In the genomic region with DNA sequence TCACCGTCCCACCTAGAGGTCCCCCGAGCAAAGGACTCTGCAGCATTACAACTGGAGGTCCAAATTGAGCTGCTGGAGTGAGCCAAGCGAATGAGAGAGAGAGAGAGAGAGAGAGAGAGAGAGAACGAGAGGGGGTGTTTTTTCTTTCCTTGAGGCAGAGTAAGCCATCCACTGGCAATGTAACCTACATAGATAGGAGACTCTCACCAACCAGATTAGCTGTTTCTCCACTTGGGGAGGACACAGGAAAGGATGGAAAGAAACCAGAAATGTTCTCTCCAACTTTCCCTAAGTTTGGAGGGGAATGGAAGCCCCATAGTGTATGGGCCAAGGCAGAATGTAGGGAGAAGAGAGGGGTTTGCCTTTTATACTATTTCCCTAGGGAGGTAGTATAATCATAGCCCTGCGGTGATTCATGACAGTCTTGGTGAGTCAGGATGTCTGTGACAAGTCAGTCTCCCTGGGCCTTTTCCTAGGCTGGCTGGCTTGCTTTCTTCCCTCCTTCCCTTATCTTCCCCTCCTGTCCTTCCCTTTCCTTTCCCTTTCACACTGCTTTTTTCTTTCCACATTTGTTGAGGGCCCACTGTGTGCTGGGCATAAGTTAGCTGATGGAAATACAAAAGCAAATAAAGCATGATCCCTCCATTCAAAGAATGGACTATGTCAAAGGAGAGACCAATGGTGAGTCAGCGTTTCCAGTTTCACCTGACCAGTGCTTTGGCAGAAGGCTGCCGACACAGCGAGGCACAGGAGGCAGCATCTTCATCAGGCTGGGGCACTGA, we compare ENCODE assay signal across 10 cellular contexts. TPM values are rescaled to one million over a fixed set of nuclear protein-coding genes. Genes with fewer than 3 reads are reported as not detected.
A peak's percentile ranks its signal among the peaks of the same experiment; 100 is the strongest.
DNase-seq lines count a peak whose midpoint lies in the region; ATAC-seq and TF ChIP-seq lines count a peak whose summit lies in the region.
"Had no signal": no experiment of that assay in that cellular context is flagged by ENCODE, and none has a peak within 500 bp of the region (broad histone marks: within the 10 kb centered on the region; RNA-seq: fewer than 3 reads in every experiment).

No MANE protein-coding gene starts in this region.

- no peak overlapping the region for H3K27ac ChIP-seq in left lung

- TF ChIP-seq CTCF in AG09319 (IDR thresholded peaks at IDR 0.05; ENCODE audit: low read depth, low read length) = no peak
- TF ChIP-seq CTCF in left lung (IDR thresholded peaks at IDR 0.05) = no peak

- H3K4me3 ChIP-seq in left lung = no peak overlapping the region

- no peaks in the 10 kb centered on the region for H3K9me3 ChIP-seq in left lung

- H3K36me3 ChIP-seq in left lung = no peaks in the 10 kb centered on the region

- intact Hi-C loops in left lung (cut with DNase I) = no loop called here

- H3K4me1 ChIP-seq in left lung = peaks cover 0 to 4% of the 10 kb centered on the region in 2 donors

- H3K27me3 ChIP-seq in left lung = peaks cover 0 to 3% of the 10 kb centered on the region in 2 donors

- ATAC-seq in left lung (peak; percentile 52), GM18517 (IDR thresholded peaks at IDR 0.05; ENCODE audit: unreplicated experiment) (no peak), GM19324 (IDR thresholded peaks at IDR 0.05; ENCODE audit: low FRiP score, unreplicated experiment) (no peak)

- DNase-seq in AG09319 (ENCODE audit: extremely low read depth, low read depth) = peak; percentile 32
- DNase-seq in HT-29 (ENCODE audit: low spot score) = peak; percentile 29
- peak; percentile 78 for DNase-seq in astrocyte of the hippocampus (ENCODE audit: low read depth, low spot score)
- no peak for DNase-seq in left lung
- DNase-seq in DMS153 (lab: John Stamatoyannopoulos, UW) = no peak
- DNase-seq in NCI-H146 treated with DMSO at 0.1 percent for 48 hours (lab: John Stamatoyannopoulos, UW; ENCODE audit: unreplicated experiment) = no peak
- DNase-seq: activated naive CD4-positive, alpha-beta T cell treated with anti-CD3 and anti-CD28 coated beads, Interleukin-2, amount 50 U/mL, for 16 hours; kidney had no signal

RNA-seq across cellular contexts. Expression of gene FNDC7, which starts 7.1 kb away (rescaled TPM):
- total RNA-seq in HT-29 (2014; rRNA removed; shearing (Covaris generic)) = not detected in 2 replicates
- total RNA-seq in left lung = not detected
- total RNA-seq: kidney had no signal

RNA-seq across cellular contexts. Expression of gene STXBP3, which starts 26.6 kb away (rescaled TPM):
- 10.1 and 14.0 TPM in 2 replicates for total RNA-seq in HT-29 (2014; rRNA removed; shearing (Covaris generic))
- 10 to 100 TPM; 44.4 to 47.8 TPM for total RNA-seq in left lung

RNA-seq across cellular contexts. Expression of gene PRPF38B, which starts 27.7 kb away (rescaled TPM):
- 28.2 and 30.0 TPM in 2 replicates for total RNA-seq in HT-29 (2014; rRNA removed; shearing (Covaris generic))
- 10 to 100 TPM; 24.7 to 40.5 TPM for total RNA-seq in left lung

RNA-seq across cellular contexts. Expression of gene HENMT1, which starts 59.0 kb away (rescaled TPM):
- total RNA-seq in HT-29 (2014; rRNA removed; shearing (Covaris generic)) = 15.1 and 15.2 TPM in 2 replicates
- total RNA-seq in left lung = 1 to 10 TPM; 7.0 to 7.6 TPM

Comparison
In these comparisons a context has a peak if more than half of its experiments do, and no peak if none do; other contexts are left out.
1. DNase-seq: peak in AG09319 (single experiment), HT-29 (single experiment) and astrocyte of the hippocampus (single experiment); none in left lung (0 of 2), DMS153 (single experiment) and NCI-H146 treated with DMSO at 0.1 percent for 48 hours (single experiment).